In genomic region chr10:20207700-20208099, GRCh38 we compare ENCODE assay signal across 21 cellular contexts.
"Had no signal": no experiment of that assay in that cellular context is flagged by ENCODE, and none has a peak within 500 bp of the region (broad histone marks: within the 10 kb centered on the region; RNA-seq: fewer than 3 reads in every experiment).

No MANE protein-coding gene starts in this region.

- H3K4me1 ChIP-seq: colonic mucosa, left ventricle myocardium inferior, pancreas, tibial artery, upper lobe of left lung, uterus had no signal

- H3K36me3 ChIP-seq: colonic mucosa, left ventricle myocardium inferior, pancreas, upper lobe of left lung, uterus had no signal

- H3K27me3 Mint-ChIP-seq: naive B cell; progenitor cell of endocrine pancreas; stimulated activated naive CD8-positive, alpha-beta T cell treated with anti-CD3 and anti-CD28 coated beads, Interleukin-15, Interleukin-2, amounts not matched to agents 100 ng/mL and 50 ng/mL, for 24 hours had no signal

- DNase-seq: colonic mucosa; dermis blood vessel endothelial cell; endodermal cell; kidney; left cardiac atrium; left ventricle myocardium inferior; mesenchymal stem cell; naive B cell; occipital lobe; pancreas; right cardiac atrium; stimulated activated CD4-positive, alpha-beta T cell treated with anti-CD3 and anti-CD28 coated beads, Interleukin-4, amount 100 ng/mL, for 1 hour; stimulated activated CD8-positive, alpha-beta memory T cell treated with anti-CD3 and anti-CD28 coated beads, Interleukin-4, amount 100 ng/mL, for 48 hours; tibial artery; upper lobe of left lung; uterus had no signal

- H3K27ac ChIP-seq: colonic mucosa, left ventricle myocardium inferior, pancreas, tibial artery, upper lobe of left lung, uterus had no signal

- H3K4me3 Mint-ChIP-seq: endodermal cell; naive B cell; nephron; stimulated activated effector memory CD8-positive, alpha-beta T cell treated with anti-CD3 and anti-CD28 coated beads, Interleukin-12 subunit alpha, Interleukin-12 subunit beta, amount 100 ng/mL, for 72 hours; stimulated activated naive CD8-positive, alpha-beta T cell treated with anti-CD3 and anti-CD28 coated beads, Interleukin-15, Interleukin-2, amounts not matched to agents 100 ng/mL and 50 ng/mL, for 24 hours had no signal

- H3K27me3 ChIP-seq: colonic mucosa, pancreas, tibial artery, upper lobe of left lung, uterus had no signal

- H3K4me3 ChIP-seq: colonic mucosa, left ventricle myocardium inferior, lung, pancreas, tibial artery, upper lobe of left lung, uterus had no signal

- H3K27ac Mint-ChIP-seq: endodermal cell; naive B cell; nephron; progenitor cell of endocrine pancreas; stimulated activated effector memory CD8-positive, alpha-beta T cell treated with anti-CD3 and anti-CD28 coated beads, Interleukin-12 subunit alpha, Interleukin-12 subunit beta, amount 100 ng/mL, for 72 hours; stimulated activated naive CD8-positive, alpha-beta T cell treated with anti-CD3 and anti-CD28 coated beads, Interleukin-15, Interleukin-2, amounts not matched to agents 100 ng/mL and 50 ng/mL, for 24 hours had no signal

- ATAC-seq: left cardiac atrium; pancreas; right cardiac atrium; stimulated activated effector memory CD8-positive, alpha-beta T cell treated with anti-CD3 and anti-CD28 coated beads, Interleukin-12 subunit alpha, Interleukin-12 subunit beta, amount 100 ng/mL, for 72 hours had no signal

- H3K4me1 Mint-ChIP-seq: naive B cell; nephron; stimulated activated effector memory CD8-positive, alpha-beta T cell treated with anti-CD3 and anti-CD28 coated beads, Interleukin-12 subunit alpha, Interleukin-12 subunit beta, amount 100 ng/mL, for 72 hours had no signal

- H3K36me3 Mint-ChIP-seq: stimulated activated effector memory CD8-positive, alpha-beta T cell treated with anti-CD3 and anti-CD28 coated beads, Interleukin-12 subunit alpha, Interleukin-12 subunit beta, amount 100 ng/mL, for 72 hours had no signal

- H3K9me3 ChIP-seq: colonic mucosa, left ventricle myocardium inferior, pancreas, tibial artery, upper lobe of left lung, uterus had no signal
